27 cellular contexts compared by ENCODE assay signal in genomic region chr2:75702593-75702992, GRCh38.
"Had no signal": no experiment of that assay in that cellular context is flagged by ENCODE, and none has a peak within 500 bp of the region (broad histone marks: within the 10 kb centered on the region; RNA-seq: fewer than 3 reads in every experiment).

No MANE protein-coding gene starts in this region.

- H3K4me3 ChIP-seq: left ventricle myocardium inferior, lung, ovary, prostate gland, skin epidermis, suprapubic skin, thoracic aorta, tibial artery, uterus had no signal

- H3K4me3 Mint-ChIP-seq: immature natural killer cell; mesothelial cell of epicardium; naive B cell; natural killer cell; stimulated activated naive CD8-positive, alpha-beta T cell treated with anti-CD3 and anti-CD28 coated beads, Interleukin-15, Interleukin-2, amounts not matched to agents 100 ng/mL and 50 ng/mL, for 24 hours; type B pancreatic cell had no signal

- H3K27ac Mint-ChIP-seq: immature natural killer cell; mesothelial cell of epicardium; natural killer cell; stimulated activated naive CD8-positive, alpha-beta T cell treated with anti-CD3 and anti-CD28 coated beads, Interleukin-15, Interleukin-2, amounts not matched to agents 100 ng/mL and 50 ng/mL, for 24 hours; type B pancreatic cell had no signal

- H3K27me3 Mint-ChIP-seq: naive B cell; stimulated activated naive CD8-positive, alpha-beta T cell treated with anti-CD3 and anti-CD28 coated beads, Interleukin-15, Interleukin-2, amounts not matched to agents 100 ng/mL and 50 ng/mL, for 24 hours; type B pancreatic cell had no signal

- H3K4me1 Mint-ChIP-seq: natural killer cell had no signal

- H3K9me3 ChIP-seq: ovary, prostate gland, suprapubic skin, thoracic aorta, tibial artery, uterus had no signal

- H3K9me3 Mint-ChIP-seq: immature natural killer cell; natural killer cell; stimulated activated naive CD8-positive, alpha-beta T cell treated with anti-CD3 and anti-CD28 coated beads, Interleukin-15, Interleukin-2, amounts not matched to agents 100 ng/mL and 50 ng/mL, for 24 hours; type B pancreatic cell had no signal

- H3K27me3 ChIP-seq: ovary, suprapubic skin, tibial artery, uterus had no signal

- H3K36me3 ChIP-seq: ovary, uterus had no signal

- H3K27ac ChIP-seq: left ventricle myocardium inferior, ovary, prostate gland, skin epidermis, suprapubic skin, thoracic aorta, tibial artery, uterus had no signal

- DNase-seq: hypothalamus; immature natural killer cell; kidney; left colon; left ventricle myocardium inferior; mesendoderm; naive B cell; natural killer cell; ovary; retina; right cardiac atrium; stimulated activated CD4-positive, alpha-beta T cell treated with anti-CD3 and anti-CD28 coated beads, Interleukin-12 subunit alpha, Interleukin-12 subunit beta, amount 100 ng/mL, for 4 hours; stimulated activated CD4-positive, alpha-beta T cell treated with anti-CD3 and anti-CD28 coated beads, Interleukin-15, amount 100 ng/mL, for 24 hours; stimulated activated CD4-positive, alpha-beta T cell treated with anti-CD3 and anti-CD28 coated beads, Interleukin-2, amount 100 ng/mL, for 24 hours; stimulated activated CD4-positive, alpha-beta T cell treated with anti-CD3 and anti-CD28 coated beads, Interleukin-4, amount 100 ng/mL, for 1 hour; stimulated activated naive CD4-positive, alpha-beta T cell; tibial artery; uterus had no signal

- H3K4me1 ChIP-seq: prostate gland, tibial artery, uterus had no signal

- ATAC-seq: left colon, natural killer cell, right cardiac atrium, sciatic nerve had no signal
